Comparison of ENCODE assay signal across 14 cellular contexts in genomic region chrX:149534926-149535602, GRCh38. TPM values are rescaled to one million over a fixed set of nuclear protein-coding genes. Genes with fewer than 3 reads are reported as not detected.
DNase-seq lines count a peak whose midpoint lies in the region; ATAC-seq, FAIRE-seq and TF ChIP-seq lines count a peak whose summit lies in the region.
"Not testable (repeated sequence)": the region's sequence is repeated elsewhere in the genome, so short reads cannot be mapped to it uniquely, and the experiment has no call there.
"Had no signal": no experiment of that assay in that cellular context is flagged by ENCODE, and none has a peak within 500 bp of the region (broad histone marks: within the 10 kb centered on the region; RNA-seq: fewer than 3 reads in every experiment).

No MANE protein-coding gene starts in this region.

- ATAC-seq in T-helper 17 cell; activated naive CD4-positive, alpha-beta T cell treated with anti-CD3 and anti-CD28 coated beads, Interleukin-2, amount 50 U/mL, for 72 hours; K562; stimulated activated effector memory CD8-positive, alpha-beta T cell treated with anti-CD3 and anti-CD28 coated beads, Interleukin-12 subunit alpha, Interleukin-12 subunit beta, amount 100 ng/mL, for 72 hours: not testable (repeated sequence)

- H3K4me2 ChIP-seq in K562 (ENCODE audit: insufficient read depth, low read length), result not testable (repeated sequence)

- BruUV-seq in K562 (replicated peaks; lab: Mats Ljungman, UMichigan), result not testable (repeated sequence)

- not testable (repeated sequence) for DNase-seq in GM18507 (ENCODE audit: extremely low spot score, insufficient read length, low read depth); T-helper 17 cell; activated naive CD4-positive, alpha-beta T cell treated with anti-CD3 and anti-CD28 coated beads, Interleukin-2, amount 50 U/mL, for 72 hours (ENCODE audit: low spot score in 2 of 2); K562 (ENCODE audit: extremely low read depth in 1 of 4, low spot score in 3 of 4); stimulated activated effector memory CD8-positive, alpha-beta T cell treated with anti-CD3 and anti-CD28 coated beads, Interleukin-12 subunit alpha, Interleukin-12 subunit beta, amount 100 ng/mL, for 72 hours (ENCODE audit: low spot score in 2 of 2)
- peak; percentile 5 for DNase-seq in coronary artery (ENCODE audit: low spot score)
- peak; percentile 4 for DNase-seq in islet precursor cell

- H3K4me1 Mint-ChIP-seq in T-helper 17 cell, result not testable (repeated sequence)
- peaks cover 30% of the 10 kb centered on the region for H3K4me1 Mint-ChIP-seq in stimulated activated effector memory CD8-positive, alpha-beta T cell treated with anti-CD3 and anti-CD28 coated beads, Interleukin-12 subunit alpha, Interleukin-12 subunit beta, amount 100 ng/mL, for 72 hours
- H3K4me1 Mint-ChIP-seq in stimulated activated naive CD8-positive, alpha-beta T cell treated with anti-CD3 and anti-CD28 coated beads, Interleukin-15, Interleukin-2, amounts not matched to agents 100 ng/mL and 50 ng/mL, for 24 hours (ENCODE audit: low read depth), result peaks cover 23% of the 10 kb centered on the region

- TF ChIP-seq RAD21 in K562 (CRISPR knock-in tag; conservative IDR thresholded peaks at IDR 0.05 in 1 of 2, IDR thresholded peaks at IDR 0.05 in 1 of 2), result not testable (repeated sequence)

- not testable (repeated sequence) for H3K79me2 ChIP-seq in K562 (ENCODE audit: control insufficient read depth, insufficient read depth, low read length)

- peak; percentile 73 for FAIRE-seq in GM18507 (lab: Jason Lieb, UNC)
- not testable (repeated sequence) for FAIRE-seq in K562 (lab: Jason Lieb, UNC)

- not testable (repeated sequence) for H3K27me3 ChIP-seq in K562 (ENCODE audit: control insufficient read depth in 2 of 2, insufficient read depth in 2 of 2, low read length in 2 of 2)

- H3K9me3 ChIP-seq in T-helper 17 cell (ENCODE audit: control insufficient read depth, low read length, poor library complexity, severe bottlenecking); K562 (replicated peaks; ENCODE audit: control insufficient read depth, insufficient read depth, low read depth, low read length): not testable (repeated sequence)

- H2AFZ ChIP-seq in K562 (ENCODE audit: low read depth, low read length), result not testable (repeated sequence)

- H3K27ac ChIP-seq in K562 (ENCODE audit: extremely low read depth, low read depth, low read length); coronary artery: not testable (repeated sequence)

- POLR2A ChIA-PET in K562 (lab: Yijun Ruan, JAX), result not testable (repeated sequence)

- H3K27ac Mint-ChIP-seq in T-helper 17 cell, result peak overlapping the region; percentile 62
- H3K27ac Mint-ChIP-seq in activated naive CD4-positive, alpha-beta T cell treated with anti-CD3 and anti-CD28 coated beads, Interleukin-2, amount 50 U/mL, for 72 hours, result peak overlapping the region; percentile 27 to 60
- peak overlapping the region; percentile 88 for H3K27ac Mint-ChIP-seq in stimulated activated effector memory CD8-positive, alpha-beta T cell treated with anti-CD3 and anti-CD28 coated beads, Interleukin-12 subunit alpha, Interleukin-12 subunit beta, amount 100 ng/mL, for 72 hours
- H3K27ac Mint-ChIP-seq in stimulated activated naive CD8-positive, alpha-beta T cell treated with anti-CD3 and anti-CD28 coated beads, Interleukin-15, Interleukin-2, amounts not matched to agents 100 ng/mL and 50 ng/mL, for 24 hours, result peak overlapping the region; percentile 40

- CTCF ChIA-PET in K562 (lab: Yijun Ruan, JAX; ENCODE audit: low intra/inter-chr PET ratio), result not testable (repeated sequence)

- TF ChIP-seq EP300 in K562 (IDR thresholded peaks at IDR 0.05; ENCODE audit: low read length), result not testable (repeated sequence)

- not testable (repeated sequence) for H3K4me1 ChIP-seq in K562 (replicated peaks in 1 of 2; ENCODE audit: control insufficient read depth in 2 of 2, insufficient read depth in 2 of 2, low read length in 2 of 2)

- not testable (repeated sequence) for H3K27me3 Mint-ChIP-seq in T-helper 17 cell; stimulated activated naive CD8-positive, alpha-beta T cell treated with anti-CD3 and anti-CD28 coated beads, Interleukin-15, Interleukin-2, amounts not matched to agents 100 ng/mL and 50 ng/mL, for 24 hours

- TF ChIP-seq POLR2A in K562 (conservative IDR thresholded peaks at IDR 0.05), result not testable (repeated sequence)

- H3K36me3 Mint-ChIP-seq in T-helper 17 cell (ENCODE audit: low read depth); activated naive CD4-positive, alpha-beta T cell treated with anti-CD3 and anti-CD28 coated beads, Interleukin-2, amount 50 U/mL, for 72 hours; stimulated activated naive CD8-positive, alpha-beta T cell treated with anti-CD3 and anti-CD28 coated beads, Interleukin-15, Interleukin-2, amounts not matched to agents 100 ng/mL and 50 ng/mL, for 24 hours (ENCODE audit: low read depth): not testable (repeated sequence)
- peaks cover 12% of the 10 kb centered on the region for H3K36me3 Mint-ChIP-seq in stimulated activated effector memory CD8-positive, alpha-beta T cell treated with anti-CD3 and anti-CD28 coated beads, Interleukin-12 subunit alpha, Interleukin-12 subunit beta, amount 100 ng/mL, for 72 hours

- H3K9me3 Mint-ChIP-seq in activated naive CD4-positive, alpha-beta T cell treated with anti-CD3 and anti-CD28 coated beads, Interleukin-2, amount 50 U/mL, for 72 hours; stimulated activated effector memory CD8-positive, alpha-beta T cell treated with anti-CD3 and anti-CD28 coated beads, Interleukin-12 subunit alpha, Interleukin-12 subunit beta, amount 100 ng/mL, for 72 hours; stimulated activated naive CD8-positive, alpha-beta T cell treated with anti-CD3 and anti-CD28 coated beads, Interleukin-15, Interleukin-2, amounts not matched to agents 100 ng/mL and 50 ng/mL, for 24 hours: not testable (repeated sequence)

- not testable (repeated sequence) for H3K36me3 ChIP-seq in K562 (ENCODE audit: control insufficient read depth, insufficient read depth, low read length)

- not testable (repeated sequence) for TF ChIP-seq CTCF in K562 (IDR thresholded peaks at IDR 0.05 in 2 of 3, conservative IDR thresholded peaks at IDR 0.05 in 1 of 3; ENCODE audit: insufficient read depth in 2 of 3, low read depth in 1 of 3, low read length in 3 of 3); coronary artery (IDR thresholded peaks at IDR 0.05)

- in situ Hi-C loops in K562 (cut with MboI), result loop anchor here (10.0 kb wide), 1 partner anchor 410 kb away; no protein-coding TSS in a partner anchor

- WGBS in K562 (ENCODE audit: insufficient coverage, low coverage, missing lambda C conversion rate), result no CpG with 5 or more reads among the region's 3 CpGs

- H3K9ac ChIP-seq in K562 (ENCODE audit: insufficient read depth in 1 of 2, low read depth in 2 of 2, low read length in 2 of 2), result not testable (repeated sequence)

- H3K4me3 Mint-ChIP-seq in T-helper 17 cell; stimulated activated effector memory CD8-positive, alpha-beta T cell treated with anti-CD3 and anti-CD28 coated beads, Interleukin-12 subunit alpha, Interleukin-12 subunit beta, amount 100 ng/mL, for 72 hours; stimulated activated naive CD8-positive, alpha-beta T cell treated with anti-CD3 and anti-CD28 coated beads, Interleukin-15, Interleukin-2, amounts not matched to agents 100 ng/mL and 50 ng/mL, for 24 hours: not testable (repeated sequence)

- not testable (repeated sequence) for H3K9me1 ChIP-seq in K562 (ENCODE audit: control insufficient read depth, insufficient read depth, low read length)

- not testable (repeated sequence) for H3K4me3 ChIP-seq in K562, coronary artery

- intact Hi-C loops in K562 (cut with micrococcal nuclease), result not testable (repeated sequence)

- H4K20me1 ChIP-seq in K562 (replicated peaks; ENCODE audit: control insufficient read depth, insufficient read depth, low read length), result not testable (repeated sequence)

RNA-seq across cellular contexts. Expression of gene EOLA1, which starts 5.7 kb away (rescaled TPM):
- total RNA-seq in T-helper 17 cell (10 to 100 TPM; 66.3 to 72.5 TPM), K562 (2014; rRNA removed) (14.4 and 16.7 TPM in 2 replicates), K562 (2014; rRNA removed; fragmentation: Illumina TruSeq; extraction: Trizol) (18.0 and 18.1 TPM in 2 replicates), K562 (2015; rRNA removed; fragmentation: Illumina TruSeq; extraction: Trizol) (20.8 and 21.6 TPM in 2 replicates), K562 (2021) (20.9 and 23.0 TPM in 2 replicates)
- 10 to 100 TPM; 13.6 to 50.9 TPM for total RNA-seq in activated naive CD4-positive, alpha-beta T cell treated with anti-CD3 and anti-CD28 coated beads, Interleukin-2, amount 50 U/mL, for 72 hours
- 15.2 and 24.3 TPM in 2 replicates for total RNA-seq in K562 (2011; cell fraction: chromatin; rRNA removed; ENCODE audit: low replicate concordance)
- total RNA-seq in K562 (2011; cell fraction: nucleolus; rRNA removed), result 14.3 and 19.2 TPM in 2 replicates
- total RNA-seq in K562 (2011; cell fraction: nucleoplasm; rRNA removed), result 14.2 and 19.9 TPM in 2 replicates
- polyA plus RNA-seq in K562 (2011; rRNA removed) (25.6 and 32.9 TPM in 2 replicates), K562 (2014; fragmentation: Illumina TruSeq; extraction: Trizol) (19.5 and 20.7 TPM in 2 replicates), K562 (2014; fragmentation: Nextera tagmentation; extraction: Ambion mirVana) (10 to 100 TPM in 1 of 2 experiments, 1 to 10 TPM in 1; 6.3 to 12.2 TPM), K562 (2014; rRNA removed) (17.5 and 18.2 TPM in 2 replicates)
- polyA plus RNA-seq in K562 (2011; cell fraction: cytosol; rRNA removed), result 15.7 and 19.0 TPM in 2 replicates
- polyA plus RNA-seq in K562 (2011; cell fraction: nucleus; rRNA removed), result 21.4 and 23.6 TPM in 2 replicates
- polyA plus RNA-seq in K562 (2012), result 22.8 and 26.0 TPM in 2 replicates
- 11.3 and 12.2 TPM in 2 replicates for polyA minus RNA-seq in K562 (2011; rRNA and poly(A)+ RNA removed)
- 8.0 and 8.7 TPM in 2 replicates for polyA minus RNA-seq in K562 (2011; cell fraction: cytosol; rRNA and poly(A)+ RNA removed)
- 16.7 and 24.5 TPM in 2 replicates for polyA minus RNA-seq in K562 (2011; cell fraction: nucleus; rRNA and poly(A)+ RNA removed)

RNA-seq across cellular contexts. Expression of gene HSFX3, which starts 14.7 kb away (rescaled TPM):
- not detected for total RNA-seq in T-helper 17 cell
- total RNA-seq in activated naive CD4-positive, alpha-beta T cell treated with anti-CD3 and anti-CD28 coated beads, Interleukin-2, amount 50 U/mL, for 72 hours, result not detected
- total RNA-seq in K562 (2011; cell fraction: chromatin; rRNA removed; ENCODE audit: low replicate concordance), result not detected in 2 replicates
- not detected in 2 replicates for total RNA-seq in K562 (2011; cell fraction: nucleolus; rRNA removed)
- total RNA-seq in K562 (2011; cell fraction: nucleoplasm; rRNA removed), result not detected in 2 replicates
- total RNA-seq in K562 (2014; rRNA removed), result not detected in 2 replicates
- not detected in 2 replicates for total RNA-seq in K562 (2014; rRNA removed; fragmentation: Illumina TruSeq; extraction: Trizol)
- total RNA-seq in K562 (2015; rRNA removed; fragmentation: Illumina TruSeq; extraction: Trizol), result not detected in 2 replicates
- total RNA-seq in K562 (2021), result not detected in 2 replicates
- 0.10 TPM in 1 of 2 replicates, not detected in the other for polyA plus RNA-seq in K562 (2011; rRNA removed)
- polyA plus RNA-seq in K562 (2011; cell fraction: cytosol; rRNA removed), result not detected in 2 replicates
- 0.10 TPM in 1 of 2 replicates, not detected in the other for polyA plus RNA-seq in K562 (2011; cell fraction: nucleus; rRNA removed)
- polyA plus RNA-seq in K562 (2012), result 0.07 and 0.15 TPM in 2 replicates
- polyA plus RNA-seq in K562 (2014; fragmentation: Illumina TruSeq; extraction: Trizol), result not detected in 2 replicates
- under 1 TPM in 1 of 2 experiments, not detected in 1; 0.08 TPM for polyA plus RNA-seq in K562 (2014; fragmentation: Nextera tagmentation; extraction: Ambion mirVana)
- polyA plus RNA-seq in K562 (2014; rRNA removed), result not detected in 2 replicates
- not detected in 2 replicates for polyA minus RNA-seq in K562 (2011; rRNA and poly(A)+ RNA removed)
- polyA minus RNA-seq in K562 (2011; cell fraction: cytosol; rRNA and poly(A)+ RNA removed), result not detected in 2 replicates
- not detected in 2 replicates for polyA minus RNA-seq in K562 (2011; cell fraction: nucleus; rRNA and poly(A)+ RNA removed)
- total RNA-seq: A673; Caco-2; Calu3; CD4-positive, alpha-beta T cell; CD8-positive, alpha-beta T cell had no signal
- polyA plus RNA-seq: AG04450 had no signal

RNA-seq across cellular contexts. Expression of gene IDS, which starts 30.0 kb away (rescaled TPM):
- 100 to 1,000 TPM; 346 to 507 TPM for total RNA-seq in T-helper 17 cell
- 10 to 100 TPM; 35.4 to 77.8 TPM for total RNA-seq in activated naive CD4-positive, alpha-beta T cell treated with anti-CD3 and anti-CD28 coated beads, Interleukin-2, amount 50 U/mL, for 72 hours
- 10.7 and 16.7 TPM in 2 replicates for total RNA-seq in K562 (2011; cell fraction: chromatin; rRNA removed; ENCODE audit: low replicate concordance)
- 9.7 and 12.8 TPM in 2 replicates for total RNA-seq in K562 (2011; cell fraction: nucleolus; rRNA removed)
- 11.2 and 19.3 TPM in 2 replicates for total RNA-seq in K562 (2011; cell fraction: nucleoplasm; rRNA removed)
- total RNA-seq in K562 (2014; rRNA removed), result 11.2 and 13.1 TPM in 2 replicates
- 6.7 and 6.8 TPM in 2 replicates for total RNA-seq in K562 (2014; rRNA removed; fragmentation: Illumina TruSeq; extraction: Trizol)
- total RNA-seq in K562 (2015; rRNA removed; fragmentation: Illumina TruSeq; extraction: Trizol), result 6.7 and 8.2 TPM in 2 replicates
- 11.1 and 12.0 TPM in 2 replicates for total RNA-seq in K562 (2021)
- polyA plus RNA-seq in K562 (2011; rRNA removed), result 18.6 and 21.2 TPM in 2 replicates
- polyA plus RNA-seq in K562 (2011; cell fraction: cytosol; rRNA removed), result 17.5 and 23.3 TPM in 2 replicates
- polyA plus RNA-seq in K562 (2011; cell fraction: nucleus; rRNA removed), result 16.3 and 21.7 TPM in 2 replicates
- 15.3 and 27.2 TPM in 2 replicates for polyA plus RNA-seq in K562 (2012)
- 11.6 and 15.4 TPM in 2 replicates for polyA plus RNA-seq in K562 (2014; fragmentation: Illumina TruSeq; extraction: Trizol)
- 1 to 10 TPM; 2.0 to 2.2 TPM for polyA plus RNA-seq in K562 (2014; fragmentation: Nextera tagmentation; extraction: Ambion mirVana)
- 8.6 and 10.4 TPM in 2 replicates for polyA plus RNA-seq in K562 (2014; rRNA removed)
- 13.9 and 16.8 TPM in 2 replicates for polyA minus RNA-seq in K562 (2011; rRNA and poly(A)+ RNA removed)
- polyA minus RNA-seq in K562 (2011; cell fraction: cytosol; rRNA and poly(A)+ RNA removed), result 9.7 and 15.1 TPM in 2 replicates
- 6.3 and 8.4 TPM in 2 replicates for polyA minus RNA-seq in K562 (2011; cell fraction: nucleus; rRNA and poly(A)+ RNA removed)

RNA-seq across cellular contexts. Expression of gene MAGEA9B, which starts 52.2 kb away (rescaled TPM):
- total RNA-seq in T-helper 17 cell (not detected), K562 (2014; rRNA removed) (13.4 and 20.6 TPM in 2 replicates), K562 (2014; rRNA removed; fragmentation: Illumina TruSeq; extraction: Trizol) (9.6 and 11.2 TPM in 2 replicates), K562 (2015; rRNA removed; fragmentation: Illumina TruSeq; extraction: Trizol) (12.3 and 12.4 TPM in 2 replicates), K562 (2021) (12.8 and 14.9 TPM in 2 replicates)
- total RNA-seq in activated naive CD4-positive, alpha-beta T cell treated with anti-CD3 and anti-CD28 coated beads, Interleukin-2, amount 50 U/mL, for 72 hours, result not detected
- total RNA-seq in K562 (2011; cell fraction: chromatin; rRNA removed; ENCODE audit: low replicate concordance), result 8.0 and 11.9 TPM in 2 replicates
- total RNA-seq in K562 (2011; cell fraction: nucleolus; rRNA removed), result 7.0 and 10.3 TPM in 2 replicates
- total RNA-seq in K562 (2011; cell fraction: nucleoplasm; rRNA removed), result 8.7 and 10.4 TPM in 2 replicates
- polyA plus RNA-seq in K562 (2011; rRNA removed) (11.9 and 31.2 TPM in 2 replicates), K562 (2014; fragmentation: Illumina TruSeq; extraction: Trizol) (18.5 and 19.4 TPM in 2 replicates), K562 (2014; fragmentation: Nextera tagmentation; extraction: Ambion mirVana) (10 to 100 TPM; 11.7 to 14.1 TPM), K562 (2014; rRNA removed) (15.7 and 18.2 TPM in 2 replicates)
- 11.3 and 35.9 TPM in 2 replicates for polyA plus RNA-seq in K562 (2011; cell fraction: cytosol; rRNA removed)
- 8.7 and 25.4 TPM in 2 replicates for polyA plus RNA-seq in K562 (2011; cell fraction: nucleus; rRNA removed)
- polyA plus RNA-seq in K562 (2012), result 14.0 and 21.5 TPM in 2 replicates
- 3.8 and 13.4 TPM in 2 replicates for polyA minus RNA-seq in K562 (2011; rRNA and poly(A)+ RNA removed)
- 5.2 and 14.5 TPM in 2 replicates for polyA minus RNA-seq in K562 (2011; cell fraction: cytosol; rRNA and poly(A)+ RNA removed)
- 2.6 and 3.1 TPM in 2 replicates for polyA minus RNA-seq in K562 (2011; cell fraction: nucleus; rRNA and poly(A)+ RNA removed)
- total RNA-seq: A673; Caco-2; Calu3; CD4-positive, alpha-beta T cell; CD8-positive, alpha-beta T cell had no signal
- polyA plus RNA-seq: AG04450 had no signal

Comparison
In these comparisons a context has a peak if more than half of its experiments do, and no peak if none do; other contexts are left out.
1. RNA of gene IDS, which starts 30.0 kb away (total RNA-seq): 346 to 507 TPM in T-helper 17 cell; 35.4 to 77.8 TPM in activated naive CD4-positive, alpha-beta T cell treated with anti-CD3 and anti-CD28 coated beads, Interleukin-2, amount 50 U/mL, for 72 hours and 6.7 to 19.3 TPM in K562; every median in the first group is over 4 times any median in the second.
2. Peak in every context shown above with its lines, with median percentiles within 50 percentile points of each other: H3K27ac Mint-ChIP-seq.